1 cellular context compared by ENCODE assay signal in genomic region chr9:134028076-134028475, GRCh38.
TF ChIP-seq lines count a peak whose summit lies in the region.

No MANE protein-coding gene starts in this region.

TF ChIP-seq in WTC11, 78 proteins besides CTCF, POLR2A, EP300 and RAD21 (continued from another document):
- TF ChIP-seq AFF4 (CRISPR knock-in tag; IDR thresholded peaks at IDR 0.05; ENCODE audit: borderline replicate concordance) (no peak), MYBL2 (CRISPR knock-in tag; IDR thresholded peaks at IDR 0.05) (no peak), IRF1 (CRISPR knock-in tag; IDR thresholded peaks at IDR 0.05) (no peak), PRDM15 (CRISPR knock-in tag; IDR thresholded peaks at IDR 0.05) (no peak), TP53 (CRISPR knock-in tag; IDR thresholded peaks at IDR 0.05) (no peak), PRRX2 (CRISPR knock-in tag; IDR thresholded peaks at IDR 0.05) (no peak)
